ENCODE assay signal across 2 cellular contexts in genomic region chr3:123877466-123877865, GRCh38.
TF ChIP-seq lines count a peak whose summit lies in the region.

No MANE protein-coding gene starts in this region.

TF ChIP-seq in HEK293, 187 proteins besides CTCF, POLR2A, EP300 and RAD21:
- TF ChIP-seq HIC1 (tag by site-specific recombination; IDR thresholded peaks at IDR 0.05) (no peak), SCRT2 (tag by site-specific recombination; IDR thresholded peaks at IDR 0.05) (0 out of 2 replicates have a peak, but pooled peaks have one; percentile 15)

TF ChIP-seq in IMR-90, 13 proteins besides CTCF, POLR2A, EP300 and RAD21 (continued from another document):
- TF ChIP-seq MXI1 (IDR thresholded peaks at IDR 0.05; ENCODE audit: borderline replicate concordance, low read depth, low read length) (no peak), MAZ (IDR thresholded peaks at IDR 0.05; ENCODE audit: borderline replicate concordance, low read depth, low read length) (no peak), CEBPB (IDR thresholded peaks at IDR 0.05; ENCODE audit: low read depth, low read length) (no peak), SMC3 (IDR thresholded peaks at IDR 0.05; ENCODE audit: low read depth, low read length) (no peak), RCOR1 (IDR thresholded peaks at IDR 0.05; ENCODE audit: insufficient replicate concordance, low read length) (no peak)
- TF ChIP-seq, protein P1, sequence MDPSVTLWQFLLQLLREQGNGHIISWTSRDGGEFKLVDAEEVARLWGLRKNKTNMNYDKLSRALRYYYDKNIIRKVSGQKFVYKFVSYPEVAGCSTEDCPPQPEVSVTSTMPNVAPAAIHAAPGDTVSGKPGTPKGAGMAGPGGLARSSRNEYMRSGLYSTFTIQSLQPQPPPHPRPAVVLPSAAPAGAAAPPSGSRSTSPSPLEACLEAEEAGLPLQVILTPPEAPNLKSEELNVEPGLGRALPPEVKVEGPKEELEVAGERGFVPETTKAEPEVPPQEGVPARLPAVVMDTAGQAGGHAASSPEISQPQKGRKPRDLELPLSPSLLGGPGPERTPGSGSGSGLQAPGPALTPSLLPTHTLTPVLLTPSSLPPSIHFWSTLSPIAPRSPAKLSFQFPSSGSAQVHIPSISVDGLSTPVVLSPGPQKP (IDR thresholded peaks at IDR 0.05; ENCODE audit: borderline replicate concordance, low read depth, low read length): no peak
- TF ChIP-seq, protein P2, sequence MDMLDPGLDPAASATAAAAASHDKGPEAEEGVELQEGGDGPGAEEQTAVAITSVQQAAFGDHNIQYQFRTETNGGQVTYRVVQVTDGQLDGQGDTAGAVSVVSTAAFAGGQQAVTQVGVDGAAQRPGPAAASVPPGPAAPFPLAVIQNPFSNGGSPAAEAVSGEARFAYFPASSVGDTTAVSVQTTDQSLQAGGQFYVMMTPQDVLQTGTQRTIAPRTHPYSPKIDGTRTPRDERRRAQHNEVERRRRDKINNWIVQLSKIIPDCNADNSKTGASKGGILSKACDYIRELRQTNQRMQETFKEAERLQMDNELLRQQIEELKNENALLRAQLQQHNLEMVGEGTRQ (IDR thresholded peaks at IDR 0.05; ENCODE audit: low read depth, low read length): no peak
